ENCODE assay signal across 26 cellular contexts in the genomic region with DNA sequence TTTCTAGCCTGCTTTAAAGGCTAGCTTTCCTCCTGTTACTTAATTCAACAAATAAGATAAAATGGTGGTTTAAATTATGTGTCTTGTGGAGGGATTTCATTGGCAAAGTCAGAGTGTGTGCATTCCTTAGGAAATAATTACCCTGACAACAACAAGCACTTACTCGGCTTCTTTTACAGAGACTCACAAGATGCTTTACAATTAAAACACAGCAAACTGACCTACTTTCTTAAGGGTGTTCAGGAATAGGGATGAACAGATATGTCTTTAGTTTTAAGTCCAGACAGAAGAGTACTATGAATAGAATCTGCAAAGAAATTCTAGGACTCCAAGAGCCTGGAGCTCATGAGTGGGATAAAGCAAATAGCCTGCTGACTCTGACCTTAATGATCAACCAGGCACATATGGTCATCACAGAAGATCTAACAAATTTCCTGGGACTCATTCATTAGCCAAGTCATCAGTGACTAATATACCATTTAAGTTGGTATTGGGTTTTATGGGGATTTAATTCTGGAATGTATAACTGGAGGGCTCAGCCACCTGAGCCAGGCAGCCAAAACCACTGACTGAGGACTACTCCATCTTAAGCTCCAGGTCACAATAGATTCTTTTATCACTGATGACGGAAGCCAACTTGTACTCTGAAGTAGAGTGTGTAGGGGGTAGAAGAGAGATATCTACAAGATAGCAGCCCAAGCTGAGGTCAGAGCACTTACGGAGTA.
"Had no signal": no experiment of that assay in that cellular context is flagged by ENCODE, and none has a peak within 500 bp of the region (broad histone marks: within the 10 kb centered on the region; RNA-seq: fewer than 3 reads in every experiment).

No MANE protein-coding gene starts in this region.

- H3K36me3 ChIP-seq: breast epithelium, esophagus squamous epithelium, right atrium auricular region, suprapubic skin had no signal

- H3K4me3 Mint-ChIP-seq: activated naive CD4-positive, alpha-beta T cell treated with anti-CD3 and anti-CD28 coated beads, Interleukin-2, amount 10 ng/mL, durations not matched to agents 7 days and 5 days; activated naive CD8-positive, alpha-beta T cell treated with anti-CD3 and anti-CD28 coated beads, Interleukin-2, amount 50 U/mL, for 24 hours; immature natural killer cell; nephron progenitor cell; stimulated activated naive CD8-positive, alpha-beta T cell treated with anti-CD3 and anti-CD28 coated beads, Interleukin-15, Interleukin-2, amounts not matched to agents 100 ng/mL and 50 ng/mL, for 24 hours had no signal

- H3K27ac ChIP-seq: breast epithelium, esophagus squamous epithelium, right atrium auricular region, suprapubic skin, VCaP had no signal

- H3K4me3 ChIP-seq: breast epithelium, esophagus squamous epithelium, lung, right atrium auricular region, suprapubic skin had no signal

- H3K36me3 Mint-ChIP-seq: activated naive CD4-positive, alpha-beta T cell treated with anti-CD3 and anti-CD28 coated beads, Interleukin-2, amount 10 ng/mL, durations not matched to agents 7 days and 5 days; immature natural killer cell had no signal

- H3K27ac Mint-ChIP-seq: activated naive CD4-positive, alpha-beta T cell treated with anti-CD3 and anti-CD28 coated beads, Interleukin-2, amount 10 ng/mL, durations not matched to agents 7 days and 5 days; activated naive CD8-positive, alpha-beta T cell treated with anti-CD3 and anti-CD28 coated beads, Interleukin-2, amount 50 U/mL, for 24 hours; immature natural killer cell; nephron progenitor cell; stimulated activated naive CD8-positive, alpha-beta T cell treated with anti-CD3 and anti-CD28 coated beads, Interleukin-15, Interleukin-2, amounts not matched to agents 100 ng/mL and 50 ng/mL, for 24 hours had no signal

- H3K27me3 Mint-ChIP-seq: activated naive CD4-positive, alpha-beta T cell treated with anti-CD3 and anti-CD28 coated beads, Interleukin-2, amount 10 ng/mL, durations not matched to agents 7 days and 5 days; activated naive CD8-positive, alpha-beta T cell treated with anti-CD3 and anti-CD28 coated beads, Interleukin-2, amount 50 U/mL, for 24 hours; stimulated activated naive CD8-positive, alpha-beta T cell treated with anti-CD3 and anti-CD28 coated beads, Interleukin-15, Interleukin-2, amounts not matched to agents 100 ng/mL and 50 ng/mL, for 24 hours had no signal

- DNase-seq: activated CD4-positive, alpha-beta T cell treated with anti-CD3 and anti-CD28 coated beads, Interleukin-2, amount 50 U/mL, for 1 hour; activated CD4-positive, CD25-positive, alpha-beta regulatory T cell treated with anti-CD3 and anti-CD28 coated beads, Interleukin-2, amount 50 U/mL, for 72 hours; activated CD8-positive, alpha-beta memory T cell treated with anti-CD3 and anti-CD28 coated beads for 24 hours; activated CD8-positive, alpha-beta memory T cell treated with anti-CD3 and anti-CD28 coated beads, Interleukin-2, amount 50 U/mL, for 48 hours; activated effector memory CD4-positive, alpha-beta T cell treated with Interleukin-2 at 50 U/mL for 16 hours; activated naive CD4-positive, alpha-beta T cell treated with anti-CD3 and anti-CD28 coated beads, Interleukin-2, amount 10 ng/mL, durations not matched to agents 7 days and 5 days; activated naive CD8-positive, alpha-beta T cell treated with anti-CD3 and anti-CD28 coated beads, Interleukin-2, amount 50 U/mL, for 24 hours; activated T-cell treated with anti-CD3 and anti-CD28 coated beads, Interleukin-2, amount 50 U/mL, for 48 hours; anterior cingulate cortex; cerebellar nuclear complex; dermis blood vessel endothelial cell; effector memory CD4-positive, alpha-beta T cell; esophagus squamous epithelium; immature natural killer cell; midbrain; nephron progenitor cell; nucleus accumbens; posterior cingulate gyrus; trophoblast cell had no signal

- H3K9me3 Mint-ChIP-seq: activated naive CD4-positive, alpha-beta T cell treated with anti-CD3 and anti-CD28 coated beads, Interleukin-2, amount 10 ng/mL, durations not matched to agents 7 days and 5 days; activated naive CD8-positive, alpha-beta T cell treated with anti-CD3 and anti-CD28 coated beads, Interleukin-2, amount 50 U/mL, for 24 hours; stimulated activated naive CD8-positive, alpha-beta T cell treated with anti-CD3 and anti-CD28 coated beads, Interleukin-15, Interleukin-2, amounts not matched to agents 100 ng/mL and 50 ng/mL, for 24 hours had no signal

- H3K9me3 ChIP-seq: breast epithelium, esophagus squamous epithelium, suprapubic skin had no signal

- H3K27me3 ChIP-seq: breast epithelium, esophagus squamous epithelium, right atrium auricular region, suprapubic skin had no signal

- H3K4me1 ChIP-seq: breast epithelium, esophagus squamous epithelium, right atrium auricular region, suprapubic skin had no signal

- ATAC-seq: activated naive CD8-positive, alpha-beta T cell treated with anti-CD3 and anti-CD28 coated beads, Interleukin-2, amount 50 U/mL, for 24 hours; left lobe of liver had no signal

- H3K4me1 Mint-ChIP-seq: activated naive CD4-positive, alpha-beta T cell treated with anti-CD3 and anti-CD28 coated beads, Interleukin-2, amount 10 ng/mL, durations not matched to agents 7 days and 5 days; activated naive CD8-positive, alpha-beta T cell treated with anti-CD3 and anti-CD28 coated beads, Interleukin-2, amount 50 U/mL, for 24 hours; immature natural killer cell had no signal
